Comparison of ENCODE assay signal across 15 cellular contexts in the genomic region with DNA sequence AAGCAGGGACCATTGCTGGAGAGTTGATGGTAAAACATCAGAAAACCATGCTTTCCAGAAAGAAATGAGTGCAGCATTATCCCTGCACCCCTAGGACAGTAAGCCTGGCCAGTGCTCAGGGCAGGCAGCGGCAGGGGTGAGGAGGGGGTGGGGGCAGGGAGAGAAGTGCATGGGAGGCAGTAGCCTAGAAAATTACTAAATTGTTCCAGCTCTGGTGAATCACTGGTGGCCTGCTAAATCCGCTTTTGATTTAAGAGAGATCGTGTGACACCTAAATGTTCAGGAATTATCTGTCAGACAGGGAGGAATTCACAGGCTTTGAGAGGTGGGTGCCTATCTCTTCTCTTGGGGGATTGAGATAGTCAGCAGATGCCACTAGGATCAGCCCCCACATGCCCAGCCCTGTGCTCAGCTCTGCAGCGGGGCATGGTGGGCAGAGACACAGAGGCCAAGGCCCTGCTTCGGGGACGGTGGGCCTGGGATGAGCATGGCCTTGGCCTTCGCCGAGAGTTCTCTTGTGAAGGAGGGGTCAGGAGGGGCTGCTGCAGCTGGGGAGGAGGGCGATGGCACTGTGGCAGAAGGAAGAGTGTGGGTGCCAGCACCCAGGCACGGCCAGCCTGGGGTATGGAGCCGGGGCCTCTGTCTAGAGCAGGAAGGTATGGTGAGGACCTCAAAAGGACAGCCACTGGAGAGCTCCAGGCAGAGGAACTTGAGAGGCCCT. TPM values are rescaled to one million over a fixed set of nuclear protein-coding genes. Genes with fewer than 3 reads are reported as not detected.
DNase-seq lines count a peak whose midpoint lies in the region; ATAC-seq and TF ChIP-seq lines count a peak whose summit lies in the region.
"Had no signal": no experiment of that assay in that cellular context is flagged by ENCODE, and none has a peak within 500 bp of the region (broad histone marks: within the 10 kb centered on the region; RNA-seq: fewer than 3 reads in every experiment).

No MANE protein-coding gene starts in this region.

- 82 to 85% methylated on average over 11 of the region's 11 CpGs for WGBS in upper lobe of left lung, 2 donors

- H3K9me3 ChIP-seq in MG63 (no peaks in the 10 kb centered on the region), mucosa of stomach (ENCODE audit: control insufficient read depth, low read length) (no peaks in the 10 kb centered on the region), upper lobe of left lung (no peaks in the 10 kb centered on the region)
- H3K9me3 ChIP-seq: prostate gland had no signal

- TF ChIP-seq POLR2A in upper lobe of left lung (IDR thresholded peaks at IDR 0.05): no peak

- H3K9ac ChIP-seq in mucosa of stomach (ENCODE audit: low read length): peak overlapping the region; percentile 15
- H3K9ac ChIP-seq: KMS-11 had no signal

- no peak for TF ChIP-seq EP300 in upper lobe of left lung (IDR thresholded peaks at IDR 0.05)

- H3K27me3 ChIP-seq in MG63 (no peaks in the 10 kb centered on the region), mucosa of stomach (ENCODE audit: control insufficient read depth, insufficient read depth, low read length) (no peaks in the 10 kb centered on the region), upper lobe of left lung (no peaks in the 10 kb centered on the region)

- peak overlapping the region; percentile 62 to 81 (median 77) for H3K27ac ChIP-seq in upper lobe of left lung
- H3K27ac ChIP-seq: KMS-11, prostate gland had no signal

- H3K4me1 ChIP-seq in mucosa of stomach (ENCODE audit: control insufficient read depth, insufficient read depth, low read length): peaks cover 22% of the 10 kb centered on the region
- H3K4me1 ChIP-seq in upper lobe of left lung: peaks cover 76 to 96% (median 86%) of the 10 kb centered on the region in 4 donors
- H3K4me1 ChIP-seq: prostate gland had no signal

- ATAC-seq in upper lobe of left lung (ENCODE audit: low FRiP score in 2 of 2) (peak in 1 of 2 donors; percentile 27), esophagus mucosa (no peak), GM21528 (IDR thresholded peaks at IDR 0.05; ENCODE audit: low FRiP score, unreplicated experiment) (no peak)

- peak; percentile 30 for DNase-seq in MG63
- peak; percentile 59 for DNase-seq in astrocyte of the hippocampus (ENCODE audit: low read depth, low spot score)
- DNase-seq in upper lobe of left lung: peak in 1 of 2 donors; percentile 59
- DNase-seq in CD1c-positive myeloid dendritic cell (ENCODE audit: extremely low spot score): no peak
- DNase-seq: activated T-cell treated with anti-CD3 and anti-CD28 coated beads, Interleukin-2, amount 50 U/mL, for 1 hour; CD8-positive, alpha-beta memory T cell; effector memory CD4-positive, alpha-beta T cell; NCI-H1930; NK-92 treated with Interleukin-12 subunit alpha and Interleukin-12 subunit beta, amount 100 ng/mL, for 24 hours; stimulated activated CD4-positive, alpha-beta T cell treated with anti-CD3 and anti-CD28 coated beads, Interleukin-4, amount 100 ng/mL, for 24 hours had no signal

- TF ChIP-seq CTCF in upper lobe of left lung (IDR thresholded peaks at IDR 0.05): no peak

- H3K36me3 ChIP-seq in MG63 (no peaks in the 10 kb centered on the region), mucosa of stomach (ENCODE audit: control insufficient read depth, insufficient read depth, low read length) (no peaks in the 10 kb centered on the region), upper lobe of left lung (no peaks in the 10 kb centered on the region)
- H3K36me3 ChIP-seq: prostate gland had no signal

- H3K4me3 ChIP-seq in MG63 (no peak overlapping the region), mucosa of stomach (ENCODE audit: low read length) (no peak overlapping the region), upper lobe of left lung (no peak overlapping the region)
- H3K4me3 ChIP-seq: prostate gland had no signal

RNA-seq across cellular contexts. Expression of a gene that starts 5.0 kb away (rescaled TPM):
- not detected in 2 replicates for total RNA-seq in MG63 (2014; rRNA removed; shearing (Covaris generic); ENCODE audit: low replicate concordance)
- total RNA-seq in upper lobe of left lung (1,000 to 10,000 TPM in 1 of 6 donors, 100 to 1,000 TPM in 5; 113 to 1,228 (median 802) TPM), esophagus mucosa (42.3 TPM)

RNA-seq across cellular contexts. Expression of a gene that starts 57.1 kb away (rescaled TPM):
- total RNA-seq in MG63 (2014; rRNA removed; shearing (Covaris generic); ENCODE audit: low replicate concordance): not detected in 2 replicates
- 1 to 10 TPM in 2 of 6 donors, under 1 TPM in 2, not detected in 2; 0.67 to 3.1 (median 1.1) TPM for total RNA-seq in upper lobe of left lung
- not detected for total RNA-seq in esophagus mucosa
- total RNA-seq: CD8-positive, alpha-beta memory T cell had no signal

Comparison
In these comparisons a context has a peak if more than half of its experiments do, and no peak if none do; other contexts are left out.
1. RNA of a gene that starts 5.0 kb away (total RNA-seq): 113 to 1,228 TPM in upper lobe of left lung and 42.3 TPM in esophagus mucosa (single experiment); not detected in MG63; every median in the first group is over 10 times any median in the second.